Comparison of ENCODE assay signal across 9 cellular contexts in genomic region chr9:133658442-133659431, GRCh38. TPM values are rescaled to one million over a fixed set of nuclear protein-coding genes. Genes with fewer than 3 reads are reported as not detected.
DNase-seq lines count a peak whose midpoint lies in the region; ATAC-seq and TF ChIP-seq lines count a peak whose summit lies in the region.
"Had no signal": no experiment of that assay in that cellular context is flagged by ENCODE, and none has a peak within 500 bp of the region (broad histone marks: within the 10 kb centered on the region; RNA-seq: fewer than 3 reads in every experiment).

No MANE protein-coding gene starts in this region.

- in situ Hi-C loops in T47D (cut with HindIII; ENCODE audit: low pct_unique_long_range_greater_than_20kb, low sequenced_read_pairs), result no loop called here

- H3K36me3 ChIP-seq in mucosa of descending colon (ENCODE audit: low read depth), result no peaks in the 10 kb centered on the region
- no peaks in the 10 kb centered on the region for H3K36me3 ChIP-seq in vagina

- peaks cover 17% of the 10 kb centered on the region for H3K4me1 ChIP-seq in mucosa of descending colon (ENCODE audit: low read depth)
- peaks cover 21% of the 10 kb centered on the region for H3K4me1 ChIP-seq in vagina

- H3K4me3 ChIP-seq in mucosa of descending colon (no peak overlapping the region), vagina (peak overlapping the region in 1 of 2 donors; percentile 38)

- no peak overlapping the region for H3K27ac ChIP-seq in vagina

- DNase-seq in DMS 273 treated with DMSO at 0.1 percent for 48 hours (lab: John Stamatoyannopoulos, UW) (peak; percentile 4), NCI-H1092 (lab: John Stamatoyannopoulos, UW) (peak; percentile 47), T47D (ENCODE audit: low read depth in 1 of 2, low spot score in 1 of 2) (peak; percentile 85 to 89), mucosa of descending colon (peak in 2 of 3 donors; percentile 41 to 67), vagina (ENCODE audit: extremely low spot score in 2 of 2) (no peak), cerebellum (ENCODE audit: low spot score) (no peak)
- DNase-seq in activated naive CD4-positive, alpha-beta T cell treated with Interleukin-2 at 50 U/mL for 16 hours, result no peak

- ATAC-seq in mucosa of descending colon, result peak; percentile 83
- ATAC-seq in GM19035 (IDR thresholded peaks at IDR 0.05; ENCODE audit: unreplicated experiment), result no peak

- no peak for TF ChIP-seq CTCF in mucosa of descending colon (IDR thresholded peaks at IDR 0.05)
- TF ChIP-seq CTCF in vagina (IDR thresholded peaks at IDR 0.05), result no peak

- H3K9me3 ChIP-seq in mucosa of descending colon (no peaks in the 10 kb centered on the region), vagina (no peaks in the 10 kb centered on the region)

- H3K27me3 ChIP-seq in vagina, result no peaks in the 10 kb centered on the region

- intact Hi-C loops in mucosa of descending colon (cut with DNase I, micrococcal nuclease), result no loop called here
- intact Hi-C loops in vagina (cut with DNase I), result no loop called here

- TF ChIP-seq POLR2A in vagina (IDR thresholded peaks at IDR 0.05), result no peak

RNA-seq across cellular contexts. Expression of gene DBH, which starts 22.6 kb away (rescaled TPM):
- total RNA-seq in mucosa of descending colon, result not detected
- total RNA-seq in vagina, result 12.0 TPM
- 0.91 TPM for total RNA-seq in cerebellum
- total RNA-seq: HT1080 had no signal

RNA-seq across cellular contexts. Expression of gene FAM163B, which starts 49.5 kb away (rescaled TPM):
- total RNA-seq in mucosa of descending colon (1 to 10 TPM; 2.0 to 3.9 (median 3.8) TPM), vagina (not detected), cerebellum (2.7 TPM)
- total RNA-seq: HT1080 had no signal

Comparison
In these comparisons a context has a peak if more than half of its experiments do, and no peak if none do; other contexts are left out.
1. DNase-seq: peak in DMS 273 treated with DMSO at 0.1 percent for 48 hours (single experiment), NCI-H1092 (single experiment), T47D (2 of 2) and mucosa of descending colon (2 of 3); none in vagina (0 of 2), cerebellum (single experiment) and activated naive CD4-positive, alpha-beta T cell treated with Interleukin-2 at 50 U/mL for 16 hours (single experiment).